In the genomic region with DNA sequence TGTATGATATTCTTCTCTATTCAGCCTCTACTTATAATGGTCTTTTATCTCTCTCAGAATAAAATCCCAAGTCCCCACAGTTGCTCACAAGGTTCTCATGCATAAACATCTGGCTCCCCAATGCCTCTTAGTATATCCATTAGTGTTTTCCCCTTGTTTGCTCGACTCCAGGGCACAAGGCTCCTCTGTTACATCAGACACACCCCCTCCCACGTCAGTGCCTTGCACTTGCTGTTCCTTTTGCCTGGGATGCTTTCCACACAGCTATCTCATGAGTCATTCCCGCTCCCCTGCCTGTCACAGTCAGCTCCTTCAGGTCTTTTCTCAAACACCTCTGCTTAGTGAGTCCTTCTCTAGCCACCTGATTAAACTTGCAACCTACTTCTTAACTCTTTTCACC, we compare ENCODE assay signal across 12 cellular contexts.
A peak's percentile ranks its signal among the peaks of the same experiment; 100 is the strongest.
DNase-seq lines count a peak whose midpoint lies in the region; ATAC-seq, FAIRE-seq and TF ChIP-seq lines count a peak whose summit lies in the region.
"Had no signal": no experiment of that assay in that cellular context is flagged by ENCODE, and none has a peak within 500 bp of the region (broad histone marks: within the 10 kb centered on the region; RNA-seq: fewer than 3 reads in every experiment).

No MANE protein-coding gene starts in this region.

- no peak overlapping the region for H2AFZ ChIP-seq in H1 (ENCODE audit: low read length)

- H3K4me1 ChIP-seq in H1 (replicated peaks in 1 of 4; ENCODE audit: control insufficient read depth in 3 of 4, insufficient read depth in 4 of 4, low read length in 3 of 4) (no peaks in the 10 kb centered on the region; a peak in 1 of 7 replicates), mucosa of descending colon (ENCODE audit: low read depth) (no peaks in the 10 kb centered on the region)
- H3K4me1 ChIP-seq: left lung had no signal

- H4K91ac ChIP-seq in H1 (replicated peaks; ENCODE audit: insufficient read length, low read length) = no peak overlapping the region

- DNase-seq in MG63 = peak; percentile 13
- DNase-seq in H1 (ENCODE audit: low read depth in 1 of 2, low spot score in 2 of 2) = no peak
- DNase-seq in iris pigment epithelial cell (ENCODE audit: low read depth) = peak; percentile 81
- no peak for DNase-seq in mucosa of descending colon
- DNase-seq in GDM1 (lab: John Stamatoyannopoulos, UW) = no peak
- DNase-seq: erythroblast, left lung, NCI-H1436 treated with DMSO at 0.1 percent for 48 hours, NCI-H748 treated with DMSO at 0.1 percent for 48 hours had no signal

- H3K36me3 ChIP-seq in MG63 (no peaks in the 10 kb centered on the region), H1 (ENCODE audit: control insufficient read depth in 2 of 4, insufficient read depth in 4 of 4, low read length in 3 of 4) (no peaks in the 10 kb centered on the region), mucosa of descending colon (ENCODE audit: low read depth) (no peaks in the 10 kb centered on the region)
- H3K36me3 ChIP-seq: left lung had no signal

- no peak overlapping the region for H3K23ac ChIP-seq in H1 (ENCODE audit: insufficient read length)

- CTCF ChIA-PET in H1 (lab: Charles Lee; ENCODE audit: partially characterized antibody) = no interaction called here

- FAIRE-seq in H1 (lab: Jason Lieb, UNC) = no peak

- TF ChIP-seq EP300 in H1 (IDR thresholded peaks at IDR 0.05; ENCODE audit: borderline replicate concordance in 1 of 2, low read depth in 2 of 2, low read length in 2 of 2) = no peak

- no peak overlapping the region for H2BK12ac ChIP-seq in H1 (ENCODE audit: low read depth, low read length)

- no peak overlapping the region for H3K14ac ChIP-seq in H1 (ENCODE audit: insufficient read length)

- H3K79me2 ChIP-seq in H1 (ENCODE audit: control insufficient read depth in 1 of 2, insufficient read depth in 2 of 2, low read length in 2 of 2) = no peaks in the 10 kb centered on the region

- no peaks in the 10 kb centered on the region for H4K20me1 ChIP-seq in H1 (replicated peaks in 1 of 2; ENCODE audit: control insufficient read depth in 1 of 2, insufficient read depth in 2 of 2, low read length in 2 of 2)

- 86% methylated on average over 3 of the region's 3 CpGs; no CpG with 5 or more reads in 1 of the 2 experiments for WGBS in H1 (ENCODE audit: extremely low coverage in 1 of 2, insufficient coverage in 1 of 2, insufficient read length in 1 of 2, insufficient replicate concordance in 2 of 2, low coverage in 1 of 2, low lambda C conversion rate in 2 of 2, missing lambda C conversion rate in 1 of 2), 2 experiments

- no peaks in the 10 kb centered on the region for H3K23me2 ChIP-seq in H1 (ENCODE audit: low read depth, low read length)

- TF ChIP-seq POLR2A in H1 (IDR thresholded peaks at IDR 0.05; ENCODE audit: control extremely low read depth in 1 of 2, low read depth in 2 of 2, low read length in 2 of 2) = no peak

- no peak overlapping the region for H3K4ac ChIP-seq in H1 (replicated peaks; ENCODE audit: insufficient read length, low read depth, low read length)

- no peak overlapping the region for H3K4me3 ChIP-seq in MG63
- no peak overlapping the region for H3K4me3 ChIP-seq in H1 (ENCODE audit: extremely low read depth in 1 of 4, insufficient read depth in 2 of 4, low read depth in 3 of 4, low read length in 4 of 4)
- no peak overlapping the region for H3K4me3 ChIP-seq in mucosa of descending colon
- H3K4me3 ChIP-seq: left lung, SK-N-MC had no signal

- POLR2A ChIA-PET in H1 (lab: Charles Lee; ENCODE audit: partially characterized antibody) = no interaction called here

- H3K27ac ChIP-seq in H1 (ENCODE audit: low read depth, low read length) (no peak overlapping the region), temporal lobe (ENCODE audit: low read depth, low read length) (peak overlapping the region; percentile 95)
- H3K27ac ChIP-seq: left lung, SK-N-MC had no signal

- H2BK5ac ChIP-seq in H1 (ENCODE audit: low read depth, low read length) = no peak overlapping the region

- intact Hi-C loops in mucosa of descending colon (cut with DNase I, micrococcal nuclease) = no loop called here

- H3K56ac ChIP-seq in H1 (replicated peaks; ENCODE audit: insufficient read length, low read depth, low read length) = no peak overlapping the region

- H2BK15ac ChIP-seq in H1 (ENCODE audit: low read length) = no peak overlapping the region

- H3K9me3 ChIP-seq in MG63 (no peaks in the 10 kb centered on the region), H1 (ENCODE audit: insufficient read depth in 2 of 2, low read depth in 1 of 2, low read length in 1 of 2) (no peaks in the 10 kb centered on the region), mucosa of descending colon (no peaks in the 10 kb centered on the region)
- H3K9me3 ChIP-seq: left lung had no signal

- TF ChIP-seq CTCF in H1 (IDR thresholded peaks at IDR 0.05; ENCODE audit: control extremely low read depth in 1 of 3, insufficient read depth in 1 of 3, low read depth in 1 of 3, low read length in 3 of 3) (no peak), mucosa of descending colon (IDR thresholded peaks at IDR 0.05) (no peak)

- H3K27me3 ChIP-seq in MG63 (no peaks in the 10 kb centered on the region), H1 (replicated peaks in 1 of 4; ENCODE audit: control insufficient read depth in 3 of 4, extremely low read depth in 1 of 4, insufficient read depth in 3 of 4, low read length in 3 of 4) (no peaks in the 10 kb centered on the region)
- H3K27me3 ChIP-seq: left lung had no signal

- no peak overlapping the region for H3K4me2 ChIP-seq in H1 (ENCODE audit: insufficient read depth in 1 of 2, low read depth in 2 of 2, low read length in 2 of 2)

- H2BK20ac ChIP-seq in H1 (ENCODE audit: low read length) = no peak overlapping the region

- ATAC-seq in HG02763 (IDR thresholded peaks at IDR 0.05; ENCODE audit: unreplicated experiment) (no peak), mucosa of descending colon (no peak)
- ATAC-seq: left lung had no signal

- no peak overlapping the region for H2BK120ac ChIP-seq in H1 (replicated peaks; ENCODE audit: low read depth, low read length)

- no peaks in the 10 kb centered on the region for H3K79me1 ChIP-seq in H1 (ENCODE audit: low read depth, low read length)

- no peak for TF ChIP-seq RAD21 in H1 (IDR thresholded peaks at IDR 0.05 in 1 of 2, conservative IDR thresholded peaks at IDR 0.05 in 1 of 2; ENCODE audit: low read depth in 2 of 2, low read length in 2 of 2)

- H3K18ac ChIP-seq in H1 (ENCODE audit: extremely low read depth, low read length) = no peak overlapping the region

- H4K5ac ChIP-seq in H1 (ENCODE audit: insufficient read length, low read depth, low read length) = no peak overlapping the region

- H2AK5ac ChIP-seq in H1 (ENCODE audit: low read depth, low read length) = no peak overlapping the region

- H3K9ac ChIP-seq in H1 (replicated peaks in 1 of 4; ENCODE audit: extremely low read depth in 1 of 4, low read depth in 3 of 4, low read length in 3 of 4) = no peak overlapping the region

- no peak overlapping the region for H4K8ac ChIP-seq in H1 (ENCODE audit: extremely low read depth, insufficient read depth, low read length)

TF ChIP-seq in H1, 55 proteins besides CTCF, POLR2A, EP300 and RAD21:
- TF ChIP-seq, protein P1, sequence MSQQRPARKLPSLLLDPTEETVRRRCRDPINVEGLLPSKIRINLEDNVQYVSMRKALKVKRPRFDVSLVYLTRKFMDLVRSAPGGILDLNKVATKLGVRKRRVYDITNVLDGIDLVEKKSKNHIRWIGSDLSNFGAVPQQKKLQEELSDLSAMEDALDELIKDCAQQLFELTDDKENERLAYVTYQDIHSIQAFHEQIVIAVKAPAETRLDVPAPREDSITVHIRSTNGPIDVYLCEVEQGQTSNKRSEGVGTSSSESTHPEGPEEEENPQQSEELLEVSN (IDR thresholded peaks at IDR 0.05) = no peak
- TF ChIP-seq JUND (IDR thresholded peaks at IDR 0.05; ENCODE audit: low read length) (peak; percentile 23; the same call in 1 of the 2 replicates), SIRT6 (IDR thresholded peaks at IDR 0.05; ENCODE audit: low read length) (no peak), POU5F1 (IDR thresholded peaks at IDR 0.05; ENCODE audit: low read depth, low read length) (no peak), GABPA (IDR thresholded peaks at IDR 0.05; ENCODE audit: borderline replicate concordance, insufficient read depth, low read length) (no peak)

Comparison
In these comparisons a context has a peak if more than half of its experiments do, and no peak if none do; other contexts are left out.
1. DNase-seq: peak in MG63 (single experiment) and iris pigment epithelial cell (single experiment); none in H1 (0 of 2), mucosa of descending colon (0 of 3) and GDM1 (single experiment).